24 cellular contexts compared by ENCODE assay signal in the genomic region with DNA sequence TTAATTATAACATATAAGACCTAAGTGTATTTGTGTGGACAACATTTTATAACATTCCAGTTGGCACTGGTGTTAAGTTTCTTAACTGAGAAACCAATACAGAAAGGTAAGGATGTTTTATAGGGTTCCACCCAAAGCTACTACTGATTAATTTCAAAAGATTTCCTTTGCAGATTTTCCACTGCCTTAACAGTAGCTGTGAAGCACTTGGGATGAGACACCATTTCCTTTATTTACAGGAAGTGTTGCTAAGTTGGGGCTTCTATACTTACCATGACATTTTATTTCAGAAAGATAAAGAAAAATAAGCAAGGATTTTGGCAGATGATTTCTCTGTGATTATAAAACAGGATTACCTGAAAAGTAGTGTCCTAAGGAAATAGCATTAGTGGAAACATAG.
"Had no signal": no experiment of that assay in that cellular context is flagged by ENCODE, and none has a peak within 500 bp of the region (broad histone marks: within the 10 kb centered on the region; RNA-seq: fewer than 3 reads in every experiment).

No MANE protein-coding gene starts in this region.

- H3K9ac ChIP-seq: parathyroid adenoma had no signal

- H3K79me2 ChIP-seq: parathyroid adenoma had no signal

- H3K36me3 ChIP-seq: ovary, right lobe of liver, sigmoid colon, stomach, thoracic aorta, thyroid gland, tibial nerve, upper lobe of left lung, vagina had no signal

- H3K9me3 ChIP-seq: ovary, psoas muscle, right lobe of liver, thyroid gland, upper lobe of left lung, vagina had no signal

- DNase-seq: nephron progenitor cell; occipital lobe; ovary; posterior cingulate gyrus; psoas muscle; right cardiac atrium; right lobe of liver; sigmoid colon; small intestine; stimulated activated CD4-positive, alpha-beta T cell treated with anti-CD3 and anti-CD28 coated beads, Interleukin-15, amount 100 ng/mL, for 24 hours; stimulated activated CD4-positive, alpha-beta T cell treated with anti-CD3 and anti-CD28 coated beads, Interleukin-2, amount 100 ng/mL, for 24 hours; stimulated activated CD4-positive, alpha-beta T cell treated with anti-CD3 and anti-CD28 coated beads, Interleukin-2, amount 100 ng/mL, for 48 hours; stimulated activated CD4-positive, alpha-beta T cell treated with anti-CD3 and anti-CD28 coated beads, Interleukin-4, amount 100 ng/mL, for 24 hours; stimulated activated naive B cell treated with anti-CD40 and anti-IgM and Interleukin-4, amounts not matched to agents 10 μg/mL and 1 μg/mL and 100 μg/mL, for 72 hours; stimulated activated naive CD4-positive, alpha-beta T cell treated with Interleukin-2 at 50 U/mL for 16 hours; stomach; thyroid gland; trophoblast cell; upper lobe of left lung had no signal

- H3K4me3 ChIP-seq: ovary, psoas muscle, right lobe of liver, sigmoid colon, stomach, thoracic aorta, thyroid gland, tibial nerve, upper lobe of left lung, vagina had no signal

- H3K4me1 ChIP-seq: psoas muscle, right lobe of liver, sigmoid colon, stomach, thyroid gland, tibial nerve, upper lobe of left lung, vagina had no signal

- H3K27ac ChIP-seq: ovary, parathyroid adenoma, psoas muscle, right lobe of liver, sigmoid colon, stomach, thoracic aorta, thyroid gland, tibial nerve, upper lobe of left lung, vagina had no signal

- H3K27me3 ChIP-seq: ovary, right lobe of liver, sigmoid colon, stomach, thyroid gland, tibial nerve, upper lobe of left lung, vagina had no signal

- FAIRE-seq: urothelium cell line had no signal

- H2AFZ ChIP-seq: parathyroid adenoma had no signal
